In genomic region chr7:147804032-147804431, GRCh38 we compare ENCODE assay signal across 20 cellular contexts.
"Had no signal": no experiment of that assay in that cellular context is flagged by ENCODE, and none has a peak within 500 bp of the region (broad histone marks: within the 10 kb centered on the region; RNA-seq: fewer than 3 reads in every experiment).

No MANE protein-coding gene starts in this region.

- H2AFZ ChIP-seq: neural progenitor cell had no signal

- H3K27me3 ChIP-seq: gastrocnemius medialis, heart left ventricle, neural progenitor cell, right atrium auricular region, thyroid gland had no signal

- H3K4me3 ChIP-seq: coronary artery, gastrocnemius medialis, heart left ventricle, left ventricle myocardium inferior, neural progenitor cell, right atrium auricular region, thyroid gland had no signal

- H3K27ac ChIP-seq: coronary artery, gastrocnemius medialis, heart left ventricle, left ventricle myocardium inferior, neural progenitor cell, right atrium auricular region, thyroid gland, VCaP had no signal

- H3K9me3 ChIP-seq: gastrocnemius medialis, thyroid gland had no signal

- H3K4me1 ChIP-seq: gastrocnemius medialis, heart left ventricle, left ventricle myocardium inferior, right atrium auricular region, thyroid gland had no signal

- H3K4me2 ChIP-seq: neural progenitor cell had no signal

- DNase-seq: activated CD4-positive, CD25-positive, alpha-beta regulatory T cell treated with anti-CD3 and anti-CD28 coated beads, Interleukin-2, amount 50 U/mL, for 72 hours; activated CD8-positive, alpha-beta memory T cell treated with anti-CD3 and anti-CD28 coated beads for 24 hours; activated CD8-positive, alpha-beta memory T cell treated with anti-CD3 and anti-CD28 coated beads, Interleukin-2, amount 50 U/mL, for 48 hours; activated effector memory CD4-positive, alpha-beta T cell treated with Interleukin-2 at 50 U/mL for 16 hours; activated naive CD4-positive, alpha-beta T cell treated with anti-CD3 and anti-CD28 coated beads, Interleukin-2, amount 50 U/mL, for 16 hours; activated T-cell treated with anti-CD3 and anti-CD28 coated beads, Interleukin-2, amount 50 U/mL, for 48 hours; aorta; gastrocnemius medialis; heart left ventricle; immature natural killer cell; kidney glomerular epithelial cell; left ventricle myocardium inferior; mammary epithelial cell; stimulated activated CD4-positive, alpha-beta T cell treated with anti-CD3 and anti-CD28 coated beads, Interleukin-2, amount 100 ng/mL, for 24 hours; stimulated activated naive CD4-positive, alpha-beta T cell treated with Interleukin-2 at 50 U/mL for 16 hours; thyroid gland had no signal

- H3K9ac ChIP-seq: neural progenitor cell had no signal

- H3K36me3 ChIP-seq: gastrocnemius medialis, heart left ventricle, left ventricle myocardium inferior, neural progenitor cell, right atrium auricular region, thyroid gland had no signal
